8 cellular contexts compared by ENCODE assay signal in the genomic region with DNA sequence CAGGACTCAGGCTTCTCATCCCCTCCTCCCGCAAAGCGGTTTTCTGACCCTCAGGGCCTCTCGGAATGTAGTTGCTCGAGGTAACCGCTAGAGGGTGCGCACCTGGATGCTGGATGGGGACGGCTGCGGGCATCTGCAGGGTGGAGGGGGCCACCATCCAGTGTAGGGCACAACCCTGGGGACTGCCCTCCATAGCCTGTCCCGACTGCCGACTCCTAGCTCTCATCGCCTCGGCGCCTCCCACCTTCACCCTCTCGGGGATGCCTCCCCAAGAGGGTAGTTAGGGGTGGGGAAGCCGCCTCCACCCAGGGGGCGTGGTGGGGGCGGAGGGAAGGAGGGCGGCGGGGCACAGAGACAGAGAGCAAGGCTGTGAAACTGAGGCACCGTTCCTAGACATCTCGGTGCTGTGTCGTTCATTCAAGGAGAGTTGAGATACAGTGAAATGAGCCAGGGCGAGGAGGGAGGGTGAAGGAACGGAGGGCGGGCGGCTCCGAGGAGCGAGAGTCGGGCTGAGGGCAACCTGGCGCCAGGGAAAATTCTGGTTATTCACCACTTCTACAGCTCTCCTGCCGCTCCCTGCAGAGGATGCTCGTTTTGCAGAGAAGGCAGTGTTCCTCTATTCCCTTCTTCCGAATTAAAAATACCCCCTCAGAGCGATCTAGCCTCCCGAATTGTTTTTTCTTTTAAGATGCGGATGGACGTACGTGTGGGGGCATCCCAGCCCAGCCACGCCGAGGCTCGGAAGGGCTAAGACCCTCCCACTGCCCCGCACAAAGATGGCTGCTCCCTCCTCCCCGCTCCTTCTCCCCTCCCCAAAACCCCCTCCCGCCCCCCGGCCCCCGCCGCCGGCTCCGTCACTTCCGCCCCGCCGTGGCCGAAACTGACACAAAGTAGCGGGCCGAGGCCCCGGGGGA. TPM values are rescaled to one million over a fixed set of nuclear protein-coding genes. Genes with fewer than 3 reads are reported as not detected.
A peak's percentile ranks its signal among the peaks of the same experiment; 100 is the strongest.
DNase-seq lines count a peak whose midpoint lies in the region; ATAC-seq and TF ChIP-seq lines count a peak whose summit lies in the region.

A gene with protein sequence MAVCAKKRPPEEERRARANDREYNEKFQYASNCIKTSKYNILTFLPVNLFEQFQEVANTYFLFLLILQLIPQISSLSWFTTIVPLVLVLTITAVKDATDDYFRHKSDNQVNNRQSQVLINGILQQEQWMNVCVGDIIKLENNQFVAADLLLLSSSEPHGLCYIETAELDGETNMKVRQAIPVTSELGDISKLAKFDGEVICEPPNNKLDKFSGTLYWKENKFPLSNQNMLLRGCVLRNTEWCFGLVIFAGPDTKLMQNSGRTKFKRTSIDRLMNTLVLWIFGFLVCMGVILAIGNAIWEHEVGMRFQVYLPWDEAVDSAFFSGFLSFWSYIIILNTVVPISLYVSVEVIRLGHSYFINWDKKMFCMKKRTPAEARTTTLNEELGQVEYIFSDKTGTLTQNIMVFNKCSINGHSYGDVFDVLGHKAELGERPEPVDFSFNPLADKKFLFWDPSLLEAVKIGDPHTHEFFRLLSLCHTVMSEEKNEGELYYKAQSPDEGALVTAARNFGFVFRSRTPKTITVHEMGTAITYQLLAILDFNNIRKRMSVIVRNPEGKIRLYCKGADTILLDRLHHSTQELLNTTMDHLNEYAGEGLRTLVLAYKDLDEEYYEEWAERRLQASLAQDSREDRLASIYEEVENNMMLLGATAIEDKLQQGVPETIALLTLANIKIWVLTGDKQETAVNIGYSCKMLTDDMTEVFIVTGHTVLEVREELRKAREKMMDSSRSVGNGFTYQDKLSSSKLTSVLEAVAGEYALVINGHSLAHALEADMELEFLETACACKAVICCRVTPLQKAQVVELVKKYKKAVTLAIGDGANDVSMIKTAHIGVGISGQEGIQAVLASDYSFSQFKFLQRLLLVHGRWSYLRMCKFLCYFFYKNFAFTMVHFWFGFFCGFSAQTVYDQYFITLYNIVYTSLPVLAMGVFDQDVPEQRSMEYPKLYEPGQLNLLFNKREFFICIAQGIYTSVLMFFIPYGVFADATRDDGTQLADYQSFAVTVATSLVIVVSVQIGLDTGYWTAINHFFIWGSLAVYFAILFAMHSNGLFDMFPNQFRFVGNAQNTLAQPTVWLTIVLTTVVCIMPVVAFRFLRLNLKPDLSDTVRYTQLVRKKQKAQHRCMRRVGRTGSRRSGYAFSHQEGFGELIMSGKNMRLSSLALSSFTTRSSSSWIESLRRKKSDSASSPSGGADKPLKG (plus strand): TSS at position 857 of the 914 bp plus-strand sequence. CDS start 2,617 bp downstream, outside the sequence.

- H3K79me2 ChIP-seq in Loucy (ENCODE audit: insufficient read depth, low read length), result peaks cover 33% of the 10 kb centered on the region

- H3K36me3 ChIP-seq in Loucy (ENCODE audit: insufficient read depth, low read length), result no peaks in the 10 kb centered on the region
- H3K36me3 ChIP-seq in neuron (ENCODE audit: insufficient read depth, low read length), result peaks cover under 1% of the 10 kb centered on the region
- H3K36me3 ChIP-seq in subcutaneous abdominal adipose tissue (ENCODE audit: control insufficient read depth in 5 of 5, insufficient read depth in 5 of 5, low read length in 5 of 5), result no peaks in the 10 kb centered on the region

- H3K9ac ChIP-seq in Loucy (ENCODE audit: low read depth, low read length, poor library complexity, severe bottlenecking) (peak within 1 kb of the TSS; percentile 87), subcutaneous abdominal adipose tissue (ENCODE audit: low read length in 5 of 5) (peak within 1 kb of the TSS in 4 of 5 donors; percentile 36 to 83 (median 73))

- H3K4me1 ChIP-seq in Loucy (ENCODE audit: insufficient read depth, low read length, poor library complexity, severe bottlenecking) (peaks cover 38% of the 10 kb centered on the region), neuron (ENCODE audit: insufficient read depth, low read length) (peaks cover 22% of the 10 kb centered on the region), subcutaneous abdominal adipose tissue (ENCODE audit: control insufficient read depth in 5 of 5, insufficient read depth in 5 of 5, low read length in 5 of 5) (peaks cover 4 to 47% (median 44%) of the 10 kb centered on the region in 5 donors)

- peak within 1 kb of the TSS; percentile 76 for H3K27ac ChIP-seq in subcutaneous abdominal adipose tissue (ENCODE audit: low read depth, low read length)

- DNase-seq in AG08395 (ENCODE audit: low spot score) (peak; percentile 86), SK-MEL-5 (ENCODE audit: low read depth, low spot score) (peak; percentile 91), foreskin melanocyte (peak; percentile 68)
- DNase-seq in activated gamma-delta T cell treated with anti-CD3 and anti-CD28 coated beads, Interleukin-2, amount 50 U/mL, for 16 hours (ENCODE audit: low read depth), result peak; percentile 76

- in situ Hi-C loops in SK-MEL-5 (cut with HindIII; ENCODE audit: low pct_unique_long_range_greater_than_20kb, low sequenced_read_pairs), result no loop called here

- H2AFZ ChIP-seq in Loucy (ENCODE audit: low read length) (peak within 1 kb of the TSS; percentile 100), neuron (ENCODE audit: low read depth, low read length) (peak within 1 kb of the TSS; percentile 94)

- ATAC-seq in GM19351 (IDR thresholded peaks at IDR 0.05; ENCODE audit: unreplicated experiment), result peak; percentile 58

- H3K4me3 ChIP-seq in Loucy (ENCODE audit: low read length, poor library complexity, severe bottlenecking) (peak within 1 kb of the TSS; percentile 92), neuron (ENCODE audit: low read length) (peak within 1 kb of the TSS; percentile 95), subcutaneous abdominal adipose tissue (ENCODE audit: low read depth in 1 of 5, low read length in 5 of 5) (peak within 1 kb of the TSS; percentile 63 to 76 (median 73))

- peak; percentile 96 for TF ChIP-seq CTCF in Loucy (conservative IDR thresholded peaks at IDR 0.05; ENCODE audit: low read length)

- H4K20me1 ChIP-seq in Loucy (ENCODE audit: insufficient read depth, low read length, poor library complexity, severe bottlenecking), result peaks cover 19% of the 10 kb centered on the region

- H3K9me2 ChIP-seq in Loucy (replicated peaks; ENCODE audit: low read depth, low read length), result no peaks in the 10 kb centered on the region

- H3K4me2 ChIP-seq in Loucy (ENCODE audit: low read depth, low read length, poor library complexity, severe bottlenecking), result peak within 1 kb of the TSS; percentile 95

- H3K9me3 ChIP-seq in Loucy (ENCODE audit: insufficient read depth, low read depth, low read length), result no peaks in the 10 kb centered on the region
- H3K9me3 ChIP-seq in neuron (ENCODE audit: low read length), result no peaks in the 10 kb centered on the region
- no peaks in the 10 kb centered on the region for H3K9me3 ChIP-seq in subcutaneous abdominal adipose tissue (ENCODE audit: control insufficient read depth in 5 of 5, low read length in 5 of 5)

- no peaks in the 10 kb centered on the region for H3F3A ChIP-seq in Loucy (ENCODE audit: low read depth)

- H3K27me3 ChIP-seq in Loucy (ENCODE audit: insufficient read depth, low read length, poor library complexity, severe bottlenecking), result no peaks in the 10 kb centered on the region
- peaks cover 9% of the 10 kb centered on the region for H3K27me3 ChIP-seq in neuron (ENCODE audit: insufficient read depth, low read length)
- peaks cover 0 to 25% (median 18%) of the 10 kb centered on the region in 5 donors for H3K27me3 ChIP-seq in subcutaneous abdominal adipose tissue (ENCODE audit: control insufficient read depth in 5 of 5, insufficient read depth in 4 of 5, low read length in 5 of 5)

RNA-seq across cellular contexts. Expression of the gene that starts here (rescaled TPM):
- 79.2 and 93.6 TPM in 2 replicates for total RNA-seq in SK-MEL-5 (2014; rRNA removed; shearing (Covaris generic))
- polyA plus RNA-seq in SK-MEL-5 (2015; cell fraction: cytosol; rRNA removed), result 166 and 205 TPM in 2 replicates
- 241 and 251 TPM in 2 replicates for polyA plus RNA-seq in SK-MEL-5 (2015; cell fraction: nucleus; rRNA removed)

Comparison
In these comparisons a context has a peak if more than half of its experiments do, and no peak if none do; other contexts are left out.
1. Peak in every context shown above with its lines: DNase-seq, ATAC-seq, H3K4me3 ChIP-seq and H3K27ac ChIP-seq.